Comparison of ENCODE assay signal across 8 cellular contexts in the genomic region with DNA sequence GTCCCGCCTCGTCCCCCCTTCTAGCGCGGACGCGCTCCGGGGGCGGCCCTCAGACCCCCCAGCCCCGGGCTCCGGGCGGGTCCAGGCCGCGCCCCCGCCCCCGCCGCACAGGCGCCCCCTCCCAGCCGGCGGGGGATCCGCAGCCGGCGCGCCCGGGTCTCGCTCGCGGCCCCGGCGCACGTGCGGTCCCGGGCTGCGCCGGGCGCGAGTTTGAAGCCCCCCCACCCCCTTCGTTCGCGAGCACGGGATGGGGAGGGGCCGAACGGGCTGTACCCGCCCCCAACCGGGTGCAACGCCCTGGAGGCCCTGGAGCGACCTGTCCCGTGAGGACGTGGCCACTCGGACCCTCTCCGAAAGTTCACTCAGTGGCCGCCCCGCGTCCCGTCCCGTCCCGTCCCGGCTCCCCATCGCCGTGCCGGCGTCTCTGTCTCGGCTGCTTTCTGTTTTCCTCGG. TPM values are rescaled to one million over a fixed set of nuclear protein-coding genes. Genes with fewer than 3 reads are reported as not detected.
DNase-seq lines count a peak whose midpoint lies in the region; ATAC-seq and TF ChIP-seq lines count a peak whose summit lies in the region.

No MANE protein-coding gene starts in this region.

- peak; percentile 8 for ATAC-seq in stimulated activated naive CD8-positive, alpha-beta T cell treated with anti-CD3 and anti-CD28 coated beads, Interleukin-15, amount 100 ng/mL, for 72 hours
- ATAC-seq in GM18870 (IDR thresholded peaks at IDR 0.05; ENCODE audit: unreplicated experiment) (no peak), GM18873 (IDR thresholded peaks at IDR 0.05; ENCODE audit: low FRiP score, unreplicated experiment) (no peak)

- H3K36me3 Mint-ChIP-seq in Caco-2 (ENCODE audit: insufficient read depth, unreplicated experiment): peaks cover 14% of the 10 kb centered on the region
- H3K36me3 Mint-ChIP-seq in IgD-negative memory B cell: no peaks in the 10 kb centered on the region

- no peaks in the 10 kb centered on the region for H3K27me3 ChIP-seq in Caco-2 (replicated peaks; ENCODE audit: control insufficient read depth, insufficient read depth, low read length)

- no peaks in the 10 kb centered on the region for H3K27me3 Mint-ChIP-seq in Caco-2 (ENCODE audit: insufficient read depth, unreplicated experiment)
- H3K27me3 Mint-ChIP-seq in IgD-negative memory B cell: peaks cover 31% of the 10 kb centered on the region
- H3K27me3 Mint-ChIP-seq in stimulated activated naive CD8-positive, alpha-beta T cell treated with anti-CD3 and anti-CD28 coated beads, Interleukin-15, amount 100 ng/mL, for 72 hours: peaks cover 46% of the 10 kb centered on the region

- peaks cover 32% of the 10 kb centered on the region for H3K4me1 ChIP-seq in Caco-2

- H3K4me1 Mint-ChIP-seq in Caco-2 (ENCODE audit: low read depth, unreplicated experiment): peaks cover 51% of the 10 kb centered on the region
- H3K4me1 Mint-ChIP-seq in IgD-negative memory B cell: peaks cover 9 to 10% (median 10%) of the 10 kb centered on the region in 3 donors
- H3K4me1 Mint-ChIP-seq in stimulated activated naive CD8-positive, alpha-beta T cell treated with anti-CD3 and anti-CD28 coated beads, Interleukin-15, amount 100 ng/mL, for 72 hours: peaks cover 24% of the 10 kb centered on the region

- H3K9me3 ChIP-seq in Caco-2: no peaks in the 10 kb centered on the region

- BruUV-seq in Caco-2 (replicated peaks; lab: Mats Ljungman, UMichigan): no TSS peak

- intact Hi-C loops in Caco-2 (cut with micrococcal nuclease; ENCODE audit: unreplicated experiment): no loop called here

- H3K36me3 ChIP-seq in Caco-2 (ENCODE audit: control insufficient read depth, insufficient read depth, low read length): no peaks in the 10 kb centered on the region

- H3K4me3 Mint-ChIP-seq in Caco-2 (ENCODE audit: unreplicated experiment) (peak overlapping the region; percentile 92), IgD-negative memory B cell (peak overlapping the region; percentile 50 to 95 (median 86))
- peak overlapping the region; percentile 89 to 90 for H3K4me3 Mint-ChIP-seq in stimulated activated naive CD8-positive, alpha-beta T cell treated with anti-CD3 and anti-CD28 coated beads, Interleukin-15, amount 100 ng/mL, for 72 hours

- H3K27ac Mint-ChIP-seq in Caco-2 (ENCODE audit: unreplicated experiment) (peak overlapping the region; percentile 89), IgD-negative memory B cell (no peak overlapping the region)
- H3K27ac Mint-ChIP-seq in stimulated activated naive CD8-positive, alpha-beta T cell treated with anti-CD3 and anti-CD28 coated beads, Interleukin-15, amount 100 ng/mL, for 72 hours: no peak overlapping the region

- CTCF ChIA-PET in Caco-2 (lab: Charles Lee): no interaction called here

- peak overlapping the region; percentile 72 for H3K4me3 ChIP-seq in Caco-2 (ENCODE audit: low read depth, low read length)

- peak; percentile 61 to 67 for DNase-seq in Caco-2
- DNase-seq in astrocyte of the hippocampus (ENCODE audit: low read depth, low spot score): peak; percentile 65
- peak; percentile 76 for DNase-seq in islet precursor cell
- no peak for DNase-seq in stimulated activated naive CD8-positive, alpha-beta T cell treated with anti-CD3 and anti-CD28 coated beads, Interleukin-15, amount 100 ng/mL, for 72 hours
- no peak for DNase-seq in COLO829 (ENCODE audit: low spot score)

- H3K9me3 Mint-ChIP-seq in Caco-2 (ENCODE audit: unreplicated experiment) (no peaks in the 10 kb centered on the region), IgD-negative memory B cell (no peaks in the 10 kb centered on the region)
- H3K9me3 Mint-ChIP-seq in stimulated activated naive CD8-positive, alpha-beta T cell treated with anti-CD3 and anti-CD28 coated beads, Interleukin-15, amount 100 ng/mL, for 72 hours: no peaks in the 10 kb centered on the region

- TF ChIP-seq CTCF in Caco-2 (IDR thresholded peaks at IDR 0.05; ENCODE audit: insufficient read depth in 1 of 2, low read depth in 1 of 2, low read length in 1 of 2, severe bottlenecking in 1 of 2, unreplicated experiment in 1 of 2): no peak

- POLR2A ChIA-PET in Caco-2 (lab: Charles Lee): interaction anchor here (1.3 to 1.6 kb wide), 2 partner anchors 23 to 119 kb away, joined by 6 to 7 read pairs; a partner anchor contains a TSS

RNA-seq across cellular contexts. Expression of a gene that starts 0.8 kb away (rescaled TPM):
- total RNA-seq in Caco-2 (2022): 158 TPM in 2 replicates
- polyA plus RNA-seq in IgD-negative memory B cell: not detected

Comparison
In these comparisons a context has a peak if more than half of its experiments do, and no peak if none do; other contexts are left out.
1. DNase-seq: peak in Caco-2 (2 of 2), astrocyte of the hippocampus (single experiment) and islet precursor cell (single experiment); none in stimulated activated naive CD8-positive, alpha-beta T cell treated with anti-CD3 and anti-CD28 coated beads, Interleukin-15, amount 100 ng/mL, for 72 hours (0 of 2) and COLO829 (single experiment).
2. Peak in every context shown above with its lines, with median percentiles within 50 percentile points of each other: H3K4me3 Mint-ChIP-seq.